In the genomic region with DNA sequence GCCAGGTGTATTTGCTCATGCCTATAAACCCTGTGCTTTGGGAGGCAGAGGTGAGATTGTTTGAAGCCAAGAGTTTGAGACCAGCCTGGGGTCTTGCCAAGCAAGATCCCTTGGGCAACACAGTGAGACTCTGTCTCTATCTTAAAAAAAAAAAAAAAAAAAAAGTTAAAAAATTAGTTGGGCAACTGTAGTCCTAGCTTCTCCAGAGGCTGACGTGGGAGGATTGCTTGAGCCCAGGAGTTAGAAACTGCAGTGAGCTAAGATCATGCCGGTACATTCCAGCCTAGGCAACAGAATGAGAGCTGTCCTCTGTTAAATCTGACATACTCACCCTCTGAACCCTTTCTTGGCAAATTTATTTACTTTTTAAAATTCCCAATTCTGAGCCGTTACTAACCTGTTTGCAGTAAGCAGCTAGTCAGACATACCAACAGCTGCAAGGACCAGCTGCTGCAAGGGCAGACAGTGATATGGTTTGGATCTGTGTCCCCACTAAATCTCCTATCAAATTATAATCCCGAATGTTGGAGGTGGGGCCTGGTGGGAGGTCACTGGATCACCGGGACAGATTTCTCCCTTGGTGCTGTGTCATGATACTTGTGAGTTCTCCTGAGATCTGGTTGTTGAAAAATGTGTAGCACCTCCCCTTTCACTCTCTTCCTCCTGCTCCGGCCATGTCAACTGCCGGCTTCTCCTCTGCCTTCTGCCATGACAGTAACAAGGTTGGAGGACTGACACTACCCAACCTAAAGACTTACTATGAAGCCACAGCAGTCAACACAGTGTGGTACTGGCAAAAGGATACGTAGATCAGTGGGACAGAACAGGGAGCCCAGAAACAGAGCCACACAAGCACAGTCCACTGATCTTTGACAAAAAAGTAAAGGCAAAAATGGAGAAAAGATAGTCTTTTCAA, we compare ENCODE assay signal across 13 cellular contexts. TPM values are rescaled to one million over a fixed set of nuclear protein-coding genes. Genes with fewer than 3 reads are reported as not detected.
A peak's percentile ranks its signal among the peaks of the same experiment; 100 is the strongest.
DNase-seq lines count a peak whose midpoint lies in the region; ATAC-seq and TF ChIP-seq lines count a peak whose summit lies in the region.
"Had no signal": no experiment of that assay in that cellular context is flagged by ENCODE, and none has a peak within 500 bp of the region (broad histone marks: within the 10 kb centered on the region; RNA-seq: fewer than 3 reads in every experiment).

No MANE protein-coding gene starts in this region.

- no peaks in the 10 kb centered on the region for H3K9me2 ChIP-seq in OCI-LY7 (ENCODE audit: insufficient read depth, low read length)

- H3K27me3 Mint-ChIP-seq in CD14-positive monocyte (ENCODE audit: low read depth in 3 of 3) (no peaks in the 10 kb centered on the region), naive B cell (no peaks in the 10 kb centered on the region)

- H3K4me2 ChIP-seq in OCI-LY7 (ENCODE audit: low read length) = no peak overlapping the region

- ATAC-seq in naive B cell (ENCODE audit: low read depth in 2 of 2) = no peak
- ATAC-seq in GM21447 (IDR thresholded peaks at IDR 0.05; ENCODE audit: unreplicated experiment) = no peak
- ATAC-seq in HG03521 (IDR thresholded peaks at IDR 0.05; ENCODE audit: unreplicated experiment) = no peak
- ATAC-seq: upper lobe of right lung had no signal

- H3K4me3 ChIP-seq in OCI-LY7 (ENCODE audit: low read depth, low read length, poor library complexity, severe bottlenecking) (no peak overlapping the region), fibroblast of the aortic adventitia (ENCODE audit: low read depth, low read length) (no peak overlapping the region)
- H3K4me3 ChIP-seq: SK-N-MC, upper lobe of right lung had no signal

- H3K27ac Mint-ChIP-seq in CD14-positive monocyte (peak overlapping the region in 4 of 7 donors; percentile 43 to 75 (median 47)), naive B cell (peak overlapping the region in 5 of 6 donors; percentile 9 to 72 (median 30))

- H3K4me1 ChIP-seq in OCI-LY7 (ENCODE audit: insufficient read depth, low read length, poor library complexity, severe bottlenecking) = peaks cover 11% of the 10 kb centered on the region
- H3K4me1 ChIP-seq: upper lobe of right lung had no signal

- no peak overlapping the region for H3K4me3 Mint-ChIP-seq in CD14-positive monocyte
- no peak overlapping the region for H3K4me3 Mint-ChIP-seq in naive B cell

- H4K20me1 ChIP-seq in OCI-LY7 (ENCODE audit: insufficient read depth, low read length) = peaks cover 30% of the 10 kb centered on the region

- peaks cover 5% of the 10 kb centered on the region; the same call in 1 of the 2 replicates for H3K9me3 ChIP-seq in OCI-LY7 (ENCODE audit: low read length)
- H3K9me3 ChIP-seq: upper lobe of right lung had no signal

- no peak for TF ChIP-seq CTCF in CD14-positive monocyte (IDR thresholded peaks at IDR 0.05)
- TF ChIP-seq CTCF in OCI-LY7 (conservative IDR thresholded peaks at IDR 0.05; ENCODE audit: low read length) = no peak
- TF ChIP-seq CTCF in fibroblast of the aortic adventitia (IDR thresholded peaks at IDR 0.05; ENCODE audit: insufficient read depth, low read length) = no peak

- H3K4me1 Mint-ChIP-seq in CD14-positive monocyte = no peaks in the 10 kb centered on the region
- H3K4me1 Mint-ChIP-seq in naive B cell = peaks cover 39 to 71% (median 61%) of the 10 kb centered on the region in 3 donors

- H3K27ac ChIP-seq in OCI-LY7 (ENCODE audit: low read depth, low read length, poor library complexity, severe bottlenecking) = no peak overlapping the region
- H3K27ac ChIP-seq: SK-N-MC, upper lobe of right lung had no signal

- CTCF ChIA-PET in OCI-LY7 (lab: Charles Lee; ENCODE audit: unreplicated experiment) = no interaction called here

- no peak overlapping the region for H2AFZ ChIP-seq in OCI-LY7 (ENCODE audit: low read length)

- H3K79me2 ChIP-seq in OCI-LY7 (ENCODE audit: insufficient read depth, low read depth, low read length) = peaks cover 100% of the 10 kb centered on the region

- peaks cover 100% of the 10 kb centered on the region for H3K36me3 ChIP-seq in OCI-LY7 (ENCODE audit: insufficient read depth, low read length)

- TSS peak; percentile 8 for BruUV-seq in OCI-LY7 (replicated peaks; lab: Mats Ljungman, UMichigan)

- DNase-seq in CD14-positive monocyte (ENCODE audit: low spot score) = no peak
- DNase-seq in OCI-LY7 (ENCODE audit: low spot score) = no peak
- DNase-seq in fibroblast of the aortic adventitia (ENCODE audit: low read depth) = peak; percentile 12
- DNase-seq in naive B cell = no peak
- no peak for DNase-seq in HuH-7.5 (ENCODE audit: low spot score)
- no peak for DNase-seq in SW480 (ENCODE audit: low spot score)
- DNase-seq: effector memory CD4-positive, alpha-beta T cell; KG1; NCI-H446; upper lobe of right lung had no signal

- POLR2A ChIA-PET in OCI-LY7 (lab: Charles Lee) = interaction anchor here (0.6 to 0.9 kb wide), 3 partner anchors 9 to 16 kb away, joined by 3 to 4 read pairs (median 3); no protein-coding TSS in a partner anchor

- peaks cover 74 to 87% of the 10 kb centered on the region in 2 donors for H3K36me3 Mint-ChIP-seq in CD14-positive monocyte
- H3K36me3 Mint-ChIP-seq in naive B cell = peaks cover 35 to 36% of the 10 kb centered on the region in 2 donors

- H3K9me3 Mint-ChIP-seq in CD14-positive monocyte (peaks cover 0 to 2% (median 0%) of the 10 kb centered on the region in 7 donors), naive B cell (no peaks in the 10 kb centered on the region)

- intact Hi-C loops in CD14-positive monocyte (cut with micrococcal nuclease) (no loop called here), OCI-LY7 (cut with micrococcal nuclease; ENCODE audit: unreplicated experiment) (no loop called here)

RNA-seq across cellular contexts. Expression of a gene that starts 10.6 kb away (rescaled TPM):
- 10 to 100 TPM; 17.7 to 23.3 TPM for polyA plus RNA-seq in CD14-positive monocyte
- total RNA-seq in OCI-LY7 (2014; rRNA removed; shearing (Covaris generic)) = 532 and 610 TPM in 2 replicates
- total RNA-seq in OCI-LY7 (2022) = 558 and 594 TPM in 2 replicates
- 67.8 and 67.9 TPM in 2 replicates for total RNA-seq in fibroblast of the aortic adventitia (ENCODE audit: low replicate concordance)
- 100 to 1,000 TPM; 156 to 250 (median 234) TPM for polyA plus RNA-seq in naive B cell (ENCODE audit: low read depth in 6 of 6)
